Comparison of ENCODE assay signal across 1 cellular context in genomic region chr9:98791147-98792095, GRCh38.
TF ChIP-seq lines count a peak whose summit lies in the region.

No MANE protein-coding gene starts in this region.

TF ChIP-seq in H1, 55 proteins besides CTCF, POLR2A, EP300 and RAD21:
- peak; percentile 47; the same call in 1 of the 2 replicates for TF ChIP-seq TAF1 (IDR thresholded peaks at IDR 0.05; ENCODE audit: low read depth, low read length)
- TF ChIP-seq, protein P1, sequence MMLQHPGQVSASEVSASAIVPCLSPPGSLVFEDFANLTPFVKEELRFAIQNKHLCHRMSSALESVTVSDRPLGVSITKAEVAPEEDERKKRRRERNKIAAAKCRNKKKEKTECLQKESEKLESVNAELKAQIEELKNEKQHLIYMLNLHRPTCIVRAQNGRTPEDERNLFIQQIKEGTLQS (IDR thresholded peaks at IDR 0.05; ENCODE audit: insufficient read depth, low read depth, low read length): 0 out of 2 replicates have a peak, but pooled peaks have one; percentile 31
- TF ChIP-seq TEAD4 (IDR thresholded peaks at IDR 0.05; ENCODE audit: low read depth, low read length): peak; percentile 100
- peak; percentile 75 for TF ChIP-seq JUN (IDR thresholded peaks at IDR 0.05; ENCODE audit: low read depth, low read length)
- TF ChIP-seq EGR1 (IDR thresholded peaks at IDR 0.05; ENCODE audit: borderline replicate concordance, low read depth, low read length): no peak
- no peak for TF ChIP-seq BCL11A (IDR thresholded peaks at IDR 0.05; ENCODE audit: low read depth in 2 of 2, low read length in 2 of 2)
- TF ChIP-seq CTBP2 (IDR thresholded peaks at IDR 0.05; ENCODE audit: borderline replicate concordance, insufficient read depth, insufficient read length, low read length): peak; percentile 74
- no peak for TF ChIP-seq GTF2F1 (IDR thresholded peaks at IDR 0.05; ENCODE audit: borderline replicate concordance, low read depth, low read length)
- TF ChIP-seq SIN3A (conservative IDR thresholded peaks at IDR 0.05 in 1 of 2, IDR thresholded peaks at IDR 0.05 in 1 of 2; ENCODE audit: low read depth in 1 of 2, low read length in 2 of 2): no peak
- TF ChIP-seq SP1 (IDR thresholded peaks at IDR 0.05; ENCODE audit: low read depth, low read length): 0 out of 2 replicates have a peak, but pooled peaks have one; percentile 38
- TF ChIP-seq FOSL1 (IDR thresholded peaks at IDR 0.05; ENCODE audit: insufficient read depth, low read depth, low read length): no peak
- TF ChIP-seq, protein P2, sequence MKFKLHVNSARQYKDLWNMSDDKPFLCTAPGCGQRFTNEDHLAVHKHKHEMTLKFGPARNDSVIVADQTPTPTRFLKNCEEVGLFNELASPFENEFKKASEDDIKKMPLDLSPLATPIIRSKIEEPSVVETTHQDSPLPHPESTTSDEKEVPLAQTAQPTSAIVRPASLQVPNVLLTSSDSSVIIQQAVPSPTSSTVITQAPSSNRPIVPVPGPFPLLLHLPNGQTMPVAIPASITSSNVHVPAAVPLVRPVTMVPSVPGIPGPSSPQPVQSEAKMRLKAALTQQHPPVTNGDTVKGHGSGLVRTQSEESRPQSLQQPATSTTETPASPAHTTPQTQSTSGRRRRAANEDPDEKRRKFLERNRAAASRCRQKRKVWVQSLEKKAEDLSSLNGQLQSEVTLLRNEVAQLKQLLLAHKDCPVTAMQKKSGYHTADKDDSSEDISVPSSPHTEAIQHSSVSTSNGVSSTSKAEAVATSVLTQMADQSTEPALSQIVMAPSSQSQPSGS (IDR thresholded peaks at IDR 0.05; ENCODE audit: low read length): peak; percentile 96
- TF ChIP-seq CREB1 (IDR thresholded peaks at IDR 0.05): peak; percentile 53
- TF ChIP-seq YY1 (IDR thresholded peaks at IDR 0.05; ENCODE audit: low read depth, low read length): peak; percentile 74
- TF ChIP-seq, protein P3, sequence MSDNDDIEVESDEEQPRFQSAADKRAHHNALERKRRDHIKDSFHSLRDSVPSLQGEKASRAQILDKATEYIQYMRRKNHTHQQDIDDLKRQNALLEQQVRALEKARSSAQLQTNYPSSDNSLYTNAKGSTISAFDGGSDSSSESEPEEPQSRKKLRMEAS (IDR thresholded peaks at IDR 0.05): peak; percentile 28; the same call in 1 of the 2 replicates
- 0 out of 2 replicates have a peak, but pooled peaks have one; percentile 9 for TF ChIP-seq E2F6 (IDR thresholded peaks at IDR 0.05)
- peak; percentile 58; the same call in 1 of the 2 replicates for TF ChIP-seq JUND (IDR thresholded peaks at IDR 0.05; ENCODE audit: low read length)
